Comparison of ENCODE assay signal across 23 cellular contexts in the genomic region with DNA sequence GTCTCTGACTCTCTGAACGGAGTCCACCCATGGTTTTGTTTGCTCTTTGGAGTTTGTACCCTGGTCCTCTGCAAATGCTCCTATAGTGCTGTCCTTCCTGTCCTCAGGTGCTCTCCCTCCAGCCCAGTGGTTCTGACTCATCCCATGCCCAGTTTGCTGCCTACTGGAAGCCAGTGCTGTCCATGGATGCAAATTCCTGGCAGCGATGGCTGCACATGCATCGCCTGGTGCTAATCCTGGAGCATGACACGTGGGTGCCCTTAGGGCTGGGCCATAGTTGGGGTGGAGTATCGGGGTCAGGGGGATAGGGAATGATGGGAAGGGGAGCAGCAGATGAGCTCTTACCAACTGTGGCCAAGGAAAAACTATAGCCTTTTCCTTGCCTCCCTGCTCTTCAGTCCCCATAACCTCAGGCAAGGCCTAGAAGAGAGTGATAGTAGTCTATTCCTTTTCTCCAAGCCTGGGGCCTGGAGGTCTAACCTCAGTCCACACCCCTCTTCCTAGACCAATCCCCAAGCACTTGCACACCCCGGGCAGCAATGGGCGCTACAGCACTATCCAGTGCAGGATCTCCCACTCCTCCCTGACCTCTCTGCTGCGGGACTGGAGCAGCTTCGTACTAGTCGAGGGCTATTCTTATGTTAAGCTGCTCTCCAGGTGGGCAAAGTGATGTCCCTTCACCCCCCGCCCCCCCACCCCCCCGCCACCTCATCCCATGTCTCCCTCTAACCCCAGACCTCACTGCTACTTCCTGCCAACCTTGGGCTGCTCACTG. TPM values are rescaled to one million over a fixed set of nuclear protein-coding genes. Genes with fewer than 3 reads are reported as not detected.
A peak's percentile ranks its signal among the peaks of the same experiment; 100 is the strongest.
DNase-seq lines count a peak whose midpoint lies in the region; ATAC-seq, FAIRE-seq and TF ChIP-seq lines count a peak whose summit lies in the region.
"Had no signal": no experiment of that assay in that cellular context is flagged by ENCODE, and none has a peak within 500 bp of the region (broad histone marks: within the 10 kb centered on the region; RNA-seq: fewer than 3 reads in every experiment).

No MANE protein-coding gene starts in this region.

- H3K27ac ChIP-seq in kidney (ENCODE audit: low read depth in 2 of 2, low read length in 2 of 2) = no peak overlapping the region
- H3K27ac ChIP-seq: A549, GM23248 had no signal

- ATAC-seq in natural killer cell (no peak), left lobe of liver (peak; percentile 9)
- no peak for ATAC-seq in natural killer cell treated with Interleukin-12 subunit alpha and Interleukin-12 subunit beta and Interleukin-15 and Interleukin-18, amount 100 ng/mL, for 72 hours
- no peak for ATAC-seq in stimulated activated naive B cell treated with anti-CD40 and anti-IgM and Interleukin-4, amounts not matched to agents 10 μg/mL and 1 μg/mL and 100 μg/mL, for 72 hours (replicated peaks)
- ATAC-seq: A549 had no signal

- H3K9ac ChIP-seq in kidney (ENCODE audit: low read length in 2 of 2) = no peak overlapping the region
- H3K9ac ChIP-seq: GM23248 had no signal

- H3K36me3 Mint-ChIP-seq in natural killer cell = peaks cover 8% of the 10 kb centered on the region
- peaks cover 13% of the 10 kb centered on the region for H3K36me3 Mint-ChIP-seq in natural killer cell treated with Interleukin-12 subunit alpha and Interleukin-12 subunit beta and Interleukin-15 and Interleukin-18, amount 100 ng/mL, for 72 hours
- peaks cover 36% of the 10 kb centered on the region for H3K36me3 Mint-ChIP-seq in endothelial cell (ENCODE audit: low read depth, unreplicated experiment)
- H3K36me3 Mint-ChIP-seq in stimulated activated naive B cell treated with anti-CD40 and anti-IgM and Interleukin-4, amounts not matched to agents 10 μg/mL and 1 μg/mL and 100 μg/mL, for 72 hours = peaks cover 24 to 45% of the 10 kb centered on the region in 2 donors

- FAIRE-seq in kidney (lab: Jason Lieb, UNC) = no peak
- FAIRE-seq: A549, GM12892 had no signal

- H3K4me3 Mint-ChIP-seq in natural killer cell = no peak overlapping the region
- no peak overlapping the region for H3K4me3 Mint-ChIP-seq in natural killer cell treated with Interleukin-12 subunit alpha and Interleukin-12 subunit beta and Interleukin-15 and Interleukin-18, amount 100 ng/mL, for 72 hours
- peak overlapping the region; percentile 37 for H3K4me3 Mint-ChIP-seq in endothelial cell (ENCODE audit: unreplicated experiment)
- H3K4me3 Mint-ChIP-seq in stimulated activated naive B cell treated with anti-CD40 and anti-IgM and Interleukin-4, amounts not matched to agents 10 μg/mL and 1 μg/mL and 100 μg/mL, for 72 hours = no peak overlapping the region
- H3K4me3 Mint-ChIP-seq: HFFc6 had no signal

- no peak for DNase-seq in natural killer cell
- DNase-seq in natural killer cell treated with Interleukin-12 subunit alpha and Interleukin-12 subunit beta and Interleukin-15 and Interleukin-18, amount 100 ng/mL, for 72 hours (ENCODE audit: low spot score) = no peak
- DNase-seq in endothelial cell (ENCODE audit: low spot score) = no peak
- no peak for DNase-seq in left lobe of liver (ENCODE audit: low spot score)
- DNase-seq in stimulated activated CD4-positive, alpha-beta T cell treated with anti-CD3 and anti-CD28 coated beads, Interleukin-4, amount 100 ng/mL, for 1 hour = no peak
- no peak for DNase-seq in stimulated activated naive B cell treated with anti-CD40 and anti-IgM and Interleukin-4, amounts not matched to agents 10 μg/mL and 1 μg/mL and 100 μg/mL, for 72 hours
- DNase-seq in AML-193 (lab: John Stamatoyannopoulos, UW) = no peak
- no peak for DNase-seq in kidney
- DNase-seq: C1 segment of cervical spinal cord, DND-41, GDM1, GM23248, HFFc6, Kasumi-1, MM.1S, NCI-H1105, NCI-H1694, NCI-H2107, NCI-H226, NCI-H524 treated with DMSO at 0.1 percent for 48 hours had no signal

- H3K4me1 Mint-ChIP-seq in natural killer cell (peaks cover 15 to 16% of the 10 kb centered on the region in 2 donors), endothelial cell (ENCODE audit: unreplicated experiment) (peaks cover 7% of the 10 kb centered on the region)
- peaks cover 6 to 12% of the 10 kb centered on the region in 2 donors for H3K4me1 Mint-ChIP-seq in natural killer cell treated with Interleukin-12 subunit alpha and Interleukin-12 subunit beta and Interleukin-15 and Interleukin-18, amount 100 ng/mL, for 72 hours (ENCODE audit: low read depth in 2 of 2)
- H3K4me1 Mint-ChIP-seq in stimulated activated naive B cell treated with anti-CD40 and anti-IgM and Interleukin-4, amounts not matched to agents 10 μg/mL and 1 μg/mL and 100 μg/mL, for 72 hours = peaks cover 0 to 2% of the 10 kb centered on the region in 2 donors

- H3K9me3 ChIP-seq in kidney (ENCODE audit: control insufficient read depth in 1 of 2, low read length in 2 of 2) = no peaks in the 10 kb centered on the region
- H3K9me3 ChIP-seq: A549 had no signal

- no peak overlapping the region for H3K4me3 ChIP-seq in kidney (ENCODE audit: low read length in 2 of 2)
- H3K4me3 ChIP-seq: A549, GM23248 had no signal

- intact Hi-C loops in natural killer cell (cut with micrococcal nuclease) = no loop called here
- intact Hi-C loops in kidney (cut with DNase I) = no loop called here

- H3K36me3 ChIP-seq in kidney (ENCODE audit: control insufficient read depth in 1 of 2, insufficient read depth in 2 of 2, low read length in 2 of 2) = peaks cover 51 to 90% of the 10 kb centered on the region in 2 donors

- H3K9me3 Mint-ChIP-seq in natural killer cell (peaks cover 5 to 8% of the 10 kb centered on the region in 2 donors), endothelial cell (ENCODE audit: unreplicated experiment) (no peaks in the 10 kb centered on the region)
- H3K9me3 Mint-ChIP-seq in natural killer cell treated with Interleukin-12 subunit alpha and Interleukin-12 subunit beta and Interleukin-15 and Interleukin-18, amount 100 ng/mL, for 72 hours = no peaks in the 10 kb centered on the region
- no peaks in the 10 kb centered on the region for H3K9me3 Mint-ChIP-seq in stimulated activated naive B cell treated with anti-CD40 and anti-IgM and Interleukin-4, amounts not matched to agents 10 μg/mL and 1 μg/mL and 100 μg/mL, for 72 hours
- H3K9me3 Mint-ChIP-seq: HFFc6, IgD-negative memory B cell had no signal

- TF ChIP-seq CTCF in natural killer cell (IDR thresholded peaks at IDR 0.05) (no peak), endothelial cell (IDR thresholded peaks at IDR 0.05; ENCODE audit: unreplicated experiment) (no peak), kidney (IDR thresholded peaks at IDR 0.05; ENCODE audit: borderline replicate concordance, extremely low read depth, insufficient read depth) (no peak)

- H3K27ac Mint-ChIP-seq in natural killer cell (peak overlapping the region; percentile 81 to 82), endothelial cell (ENCODE audit: unreplicated experiment) (no peak overlapping the region)
- H3K27ac Mint-ChIP-seq in natural killer cell treated with Interleukin-12 subunit alpha and Interleukin-12 subunit beta and Interleukin-15 and Interleukin-18, amount 100 ng/mL, for 72 hours = no peak overlapping the region
- no peak overlapping the region for H3K27ac Mint-ChIP-seq in stimulated activated naive B cell treated with anti-CD40 and anti-IgM and Interleukin-4, amounts not matched to agents 10 μg/mL and 1 μg/mL and 100 μg/mL, for 72 hours
- H3K27ac Mint-ChIP-seq: HFFc6 had no signal

- H3K4me1 ChIP-seq in kidney (ENCODE audit: control insufficient read depth in 1 of 2, insufficient read depth in 1 of 2, low read depth in 1 of 2, low read length in 2 of 2) = no peaks in the 10 kb centered on the region

- H3K27me3 Mint-ChIP-seq in natural killer cell (ENCODE audit: low read depth in 2 of 2) = no peaks in the 10 kb centered on the region
- H3K27me3 Mint-ChIP-seq in natural killer cell treated with Interleukin-12 subunit alpha and Interleukin-12 subunit beta and Interleukin-15 and Interleukin-18, amount 100 ng/mL, for 72 hours = no peaks in the 10 kb centered on the region
- peaks cover 7% of the 10 kb centered on the region for H3K27me3 Mint-ChIP-seq in endothelial cell (ENCODE audit: unreplicated experiment)
- H3K27me3 Mint-ChIP-seq in stimulated activated naive B cell treated with anti-CD40 and anti-IgM and Interleukin-4, amounts not matched to agents 10 μg/mL and 1 μg/mL and 100 μg/mL, for 72 hours = no peaks in the 10 kb centered on the region
- H3K27me3 Mint-ChIP-seq: IgD-negative memory B cell had no signal

RNA-seq across cellular contexts. Expression of a gene that starts 31.6 kb away (rescaled TPM):
- 10 to 100 TPM in 1 of 3 donors, 1 to 10 TPM in 2; 7.0 to 14.2 (median 8.6) TPM for total RNA-seq in natural killer cell
- total RNA-seq in natural killer cell treated with Interleukin-12 subunit alpha and Interleukin-12 subunit beta and Interleukin-15 and Interleukin-18, amount 100 ng/mL, for 72 hours = 10 to 100 TPM; 13.4 to 15.0 TPM
- 47.8 TPM for total RNA-seq in endothelial cell (ENCODE audit: unreplicated experiment)
- 47.1 TPM for total RNA-seq in left lobe of liver
- 50.5 TPM for total RNA-seq in kidney
- polyA plus RNA-seq in kidney (ENCODE audit: insufficient read depth, low read depth, low replicate concordance) = 91.2 TPM

RNA-seq across cellular contexts. Expression of a gene that starts 32.5 kb away (rescaled TPM):
- total RNA-seq in natural killer cell (100 to 1,000 TPM; 103 to 128 (median 123) TPM), endothelial cell (ENCODE audit: unreplicated experiment) (43.2 TPM), left lobe of liver (21.3 TPM), kidney (66.8 TPM)
- total RNA-seq in natural killer cell treated with Interleukin-12 subunit alpha and Interleukin-12 subunit beta and Interleukin-15 and Interleukin-18, amount 100 ng/mL, for 72 hours = 100 to 1,000 TPM in 1 of 2 donors, 10 to 100 TPM in 1; 73.3 to 119 TPM
- polyA plus RNA-seq in kidney (ENCODE audit: insufficient read depth, low read depth, low replicate concordance) = 10.4 TPM

RNA-seq across cellular contexts. Expression of a gene that starts 32.6 kb away (rescaled TPM):
- total RNA-seq in natural killer cell (10 to 100 TPM; 17.8 to 26.8 (median 22.0) TPM), endothelial cell (ENCODE audit: unreplicated experiment) (19.5 TPM), left lobe of liver (19.7 TPM), kidney (36.5 TPM)
- total RNA-seq in natural killer cell treated with Interleukin-12 subunit alpha and Interleukin-12 subunit beta and Interleukin-15 and Interleukin-18, amount 100 ng/mL, for 72 hours = 10 to 100 TPM; 42.6 to 57.9 TPM
- 44.3 TPM for polyA plus RNA-seq in kidney (ENCODE audit: insufficient read depth, low read depth, low replicate concordance)

RNA-seq across cellular contexts. Expression of a gene that starts 54.4 kb away (rescaled TPM):
- total RNA-seq in natural killer cell (10 to 100 TPM; 53.2 to 73.0 (median 67.5) TPM), endothelial cell (ENCODE audit: unreplicated experiment) (88.7 TPM), left lobe of liver (21.7 TPM), kidney (85.1 TPM)
- total RNA-seq in natural killer cell treated with Interleukin-12 subunit alpha and Interleukin-12 subunit beta and Interleukin-15 and Interleukin-18, amount 100 ng/mL, for 72 hours = 100 to 1,000 TPM; 101 to 108 TPM
- polyA plus RNA-seq in kidney (ENCODE audit: insufficient read depth, low read depth, low replicate concordance) = 86.0 TPM

Comparison
In these comparisons a context has a peak if more than half of its experiments do, and no peak if none do; other contexts are left out.
1. H3K27ac Mint-ChIP-seq: peak in natural killer cell (2 of 2); none in natural killer cell treated with Interleukin-12 subunit alpha and Interleukin-12 subunit beta and Interleukin-15 and Interleukin-18, amount 100 ng/mL, for 72 hours (0 of 2), endothelial cell (single experiment) and stimulated activated naive B cell treated with anti-CD40 and anti-IgM and Interleukin-4, amounts not matched to agents 10 μg/mL and 1 μg/mL and 100 μg/mL, for 72 hours (single experiment).